ENCODE assay signal across 9 cellular contexts in the genomic region with DNA sequence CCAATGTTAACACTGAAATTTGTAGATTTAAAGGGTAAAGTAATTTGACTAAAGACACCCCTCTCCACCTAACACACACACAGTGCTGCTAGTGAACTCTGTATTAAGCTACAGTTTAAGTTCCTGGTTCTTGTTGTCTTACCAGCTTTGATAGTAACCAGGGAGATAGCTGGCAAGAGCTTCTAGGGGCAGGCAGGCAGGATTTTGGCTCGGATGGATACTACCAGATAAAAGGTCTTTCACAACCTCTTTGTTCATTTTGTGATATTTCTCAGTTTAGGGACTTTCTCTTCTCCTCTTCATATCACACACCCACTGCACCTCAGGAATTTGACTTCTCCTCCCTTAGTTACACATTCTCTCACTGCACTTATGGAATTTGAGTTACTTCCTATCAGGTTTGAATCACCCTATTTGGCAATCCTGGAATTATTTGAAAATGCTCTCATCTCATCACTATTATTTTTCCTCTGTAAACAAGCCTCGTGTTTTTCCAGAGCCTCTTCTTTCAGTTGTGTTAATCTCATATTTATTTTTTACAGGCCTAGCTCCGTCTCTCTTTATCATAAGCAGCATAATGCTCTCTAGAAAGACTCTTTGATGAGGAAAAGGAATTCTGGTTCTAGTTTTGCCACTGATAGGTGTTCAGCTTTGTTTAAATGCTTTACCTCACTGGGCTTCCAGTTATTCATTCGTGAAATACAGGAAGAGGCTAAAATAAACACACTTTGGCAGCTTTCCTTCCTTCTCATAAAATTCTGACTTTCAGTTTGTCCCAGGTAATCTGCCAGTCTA. TPM values are rescaled to one million over a fixed set of nuclear protein-coding genes. Genes with fewer than 3 reads are reported as not detected.
A peak's percentile ranks its signal among the peaks of the same experiment; 100 is the strongest.
DNase-seq lines count a peak whose midpoint lies in the region; ATAC-seq and TF ChIP-seq lines count a peak whose summit lies in the region.
"Had no signal": no experiment of that assay in that cellular context is flagged by ENCODE, and none has a peak within 500 bp of the region (broad histone marks: within the 10 kb centered on the region; RNA-seq: fewer than 3 reads in every experiment).

No MANE protein-coding gene starts in this region.

- no peak for TF ChIP-seq POLR2A in gastrocnemius medialis (IDR thresholded peaks at IDR 0.05)

- intact Hi-C loops in gastrocnemius medialis (cut with DNase I; ENCODE audit: low total_unique reads), result no loop called here
- intact Hi-C loops in psoas muscle (cut with DNase I), result no loop called here

- H3K27ac ChIP-seq in SJCRH30 (no peak overlapping the region), gastrocnemius medialis (no peak overlapping the region), psoas muscle (no peak overlapping the region)

- TF ChIP-seq CTCF in osteocyte (IDR thresholded peaks at IDR 0.05) (no peak), gastrocnemius medialis (IDR thresholded peaks at IDR 0.05 in 4 of 5, conservative IDR thresholded peaks at IDR 0.05 in 1 of 5) (no peak), psoas muscle (IDR thresholded peaks at IDR 0.05) (no peak)

- WGBS in psoas muscle, 3 donors, result 28 to 45% (median 34%) methylated on average over 4 of the region's 4 CpGs

- peak; percentile 89 for DNase-seq in Daoy (ENCODE audit: low read depth)
- DNase-seq in SJCRH30, result peak in 1 of 2 experiments; percentile 0
- DNase-seq in fibroblast of peridontal ligament (ENCODE audit: extremely low read depth), result peak; percentile 90
- DNase-seq in osteocyte (ENCODE audit: extremely low spot score, unreplicated experiment), result no peak
- no peak for DNase-seq in gastrocnemius medialis
- DNase-seq in psoas muscle, result no peak

- peak overlapping the region; percentile 85 for H3K27ac Mint-ChIP-seq in osteocyte (ENCODE audit: unreplicated experiment)
- H3K27ac Mint-ChIP-seq: stimulated activated naive CD8-positive, alpha-beta T cell treated with anti-CD3 and anti-CD28 coated beads, Interleukin-15, Interleukin-2, amounts not matched to agents 100 ng/mL and 50 ng/mL, for 24 hours had no signal

- peaks cover 11% of the 10 kb centered on the region for H3K9me3 Mint-ChIP-seq in osteocyte (ENCODE audit: unreplicated experiment)

- no peaks in the 10 kb centered on the region for H3K27me3 ChIP-seq in SJCRH30
- no peaks in the 10 kb centered on the region for H3K27me3 ChIP-seq in gastrocnemius medialis
- no peaks in the 10 kb centered on the region for H3K27me3 ChIP-seq in psoas muscle (ENCODE audit: insufficient read depth in 3 of 3, low read length in 2 of 3)

- no peaks in the 10 kb centered on the region for H3K9me3 ChIP-seq in SJCRH30 (replicated peaks)
- H3K9me3 ChIP-seq in gastrocnemius medialis, result no peaks in the 10 kb centered on the region
- no peaks in the 10 kb centered on the region for H3K9me3 ChIP-seq in psoas muscle

- no peaks in the 10 kb centered on the region for H3K36me3 ChIP-seq in SJCRH30
- no peaks in the 10 kb centered on the region for H3K36me3 ChIP-seq in gastrocnemius medialis
- no peaks in the 10 kb centered on the region for H3K36me3 ChIP-seq in psoas muscle (ENCODE audit: insufficient read depth in 1 of 2, low read depth in 1 of 2)

- H3K4me3 Mint-ChIP-seq in osteocyte (ENCODE audit: unreplicated experiment), result peak overlapping the region; percentile 27
- H3K4me3 Mint-ChIP-seq: stimulated activated naive CD8-positive, alpha-beta T cell treated with anti-CD3 and anti-CD28 coated beads, Interleukin-15, Interleukin-2, amounts not matched to agents 100 ng/mL and 50 ng/mL, for 24 hours had no signal

- H3K4me1 ChIP-seq in SJCRH30 (peaks cover 2% of the 10 kb centered on the region; the same call in 1 of the 2 replicates), gastrocnemius medialis (no peaks in the 10 kb centered on the region), psoas muscle (no peaks in the 10 kb centered on the region)

- in situ Hi-C loops in gastrocnemius medialis (cut with MboI; ENCODE audit: low sequenced_read_pairs in 4 of 4), result no loop called here

- H3K4me3 ChIP-seq in SJCRH30 (peak overlapping the region; percentile 10; the same call in 1 of the 2 replicates), gastrocnemius medialis (no peak overlapping the region), psoas muscle (no peak overlapping the region)

- no peaks in the 10 kb centered on the region for H3K27me3 Mint-ChIP-seq in osteocyte (ENCODE audit: unreplicated experiment)

- H3K36me3 Mint-ChIP-seq in osteocyte (ENCODE audit: unreplicated experiment), result no peaks in the 10 kb centered on the region

- peaks cover 24% of the 10 kb centered on the region for H3K4me1 Mint-ChIP-seq in osteocyte (ENCODE audit: unreplicated experiment)

- ATAC-seq in gastrocnemius medialis, result no peak
- no peak for ATAC-seq in psoas muscle
- ATAC-seq in GM18909 (IDR thresholded peaks at IDR 0.05; ENCODE audit: poor library complexity, unreplicated experiment), result no peak
- ATAC-seq in GM21360 (IDR thresholded peaks at IDR 0.05; ENCODE audit: unreplicated experiment), result no peak

RNA-seq across cellular contexts. Expression of a gene that starts 23.0 kb away (rescaled TPM):
- total RNA-seq in Daoy (2014; rRNA removed; shearing (Covaris generic)), result 5.3 and 7.3 TPM in 2 replicates
- total RNA-seq in SJCRH30 (2014; rRNA removed; shearing (Covaris generic)), result 0.25 and 0.42 TPM in 2 replicates
- total RNA-seq in osteocyte (41.4 and 43.8 TPM in 2 replicates), gastrocnemius medialis (under 1 TPM in 3 of 4 donors, not detected in 1; 0.25 to 1.00 (median 0.36) TPM), psoas muscle (under 1 TPM in 3 of 4 donors, not detected in 1; 0.25 to 0.62 (median 0.39) TPM)
- under 1 TPM; 0.30 to 0.51 (median 0.35) TPM for polyA plus RNA-seq in psoas muscle

RNA-seq across cellular contexts. Expression of a gene that starts 42.7 kb away (rescaled TPM):
- total RNA-seq in Daoy (2014; rRNA removed; shearing (Covaris generic)), result 0.21 and 0.74 TPM in 2 replicates
- not detected in 2 replicates for total RNA-seq in SJCRH30 (2014; rRNA removed; shearing (Covaris generic))
- total RNA-seq in osteocyte (not detected in 2 replicates), gastrocnemius medialis (not detected), psoas muscle (not detected)
- not detected for polyA plus RNA-seq in psoas muscle

Comparison
In these comparisons a context has a peak if more than half of its experiments do, and no peak if none do; other contexts are left out.
1. DNase-seq: peak in Daoy (single experiment) and fibroblast of peridontal ligament (single experiment); none in osteocyte (single experiment), gastrocnemius medialis (0 of 2) and psoas muscle (0 of 2).